Comparison of ENCODE assay signal across 21 cellular contexts in the genomic region with DNA sequence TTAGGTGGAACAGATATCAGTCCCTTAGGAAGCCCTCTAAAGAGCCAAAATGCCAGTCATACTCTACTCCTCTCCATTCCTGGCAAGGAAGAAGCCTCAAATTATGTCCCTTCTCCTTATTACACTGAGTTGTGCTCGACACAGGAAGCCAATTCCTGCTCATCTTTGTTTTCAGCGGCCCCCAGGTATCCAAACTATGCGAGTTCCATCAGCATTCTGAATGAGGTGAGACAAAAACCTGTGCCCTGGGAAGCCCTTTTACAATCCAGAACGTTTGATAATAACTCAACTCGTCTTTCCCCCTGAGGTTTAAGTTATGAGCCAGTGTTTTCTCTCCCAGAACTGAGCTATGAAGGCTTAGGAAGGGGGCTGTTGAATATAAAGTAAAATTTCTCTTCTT.
"Had no signal": no experiment of that assay in that cellular context is flagged by ENCODE, and none has a peak within 500 bp of the region (broad histone marks: within the 10 kb centered on the region; RNA-seq: fewer than 3 reads in every experiment).

No MANE protein-coding gene starts in this region.

- ATAC-seq: activated CD4-positive, CD25-positive, alpha-beta regulatory T cell treated with anti-CD3 and anti-CD28 coated beads, Interleukin-2, amount 50 U/mL, for 24 hours; activated CD8-positive, alpha-beta T cell treated with anti-CD3 and anti-CD28 coated beads, Interleukin-2, amount 10 ng/mL, durations not matched to agents 7 days and 5 days; gastroesophageal sphincter; heart right ventricle; right lobe of liver; stimulated activated effector memory CD8-positive, alpha-beta T cell treated with anti-CD3 and anti-CD28 coated beads, Interleukin-12 subunit alpha, Interleukin-12 subunit beta, amount 100 ng/mL, for 72 hours had no signal

- DNase-seq: activated CD4-positive, alpha-beta T cell treated with anti-CD3 and anti-CD28 coated beads, Interleukin-2, amount 10 ng/mL, durations not matched to agents 7 days and 5 days; activated CD8-positive, alpha-beta T cell treated with anti-CD3 and anti-CD28 coated beads, Interleukin-2, amount 10 ng/mL, durations not matched to agents 7 days and 5 days; activated naive CD4-positive, alpha-beta T cell treated with Interleukin-2 at 50 U/mL for 16 hours; activated naive CD8-positive, alpha-beta T cell treated with anti-CD3 and anti-CD28 coated beads, Interleukin-2, amount 10 ng/mL, durations not matched to agents 7 days and 5 days; activated T-cell treated with anti-CD3 and anti-CD28 coated beads, Interleukin-2, amount 50 U/mL, for 24 hours; amygdala; effector CD8-positive, alpha-beta T cell; heart right ventricle; kidney glomerular epithelial cell; left ventricle myocardium inferior; mammary epithelial cell; ovary; right lobe of liver; stimulated activated CD4-positive, alpha-beta T cell treated with anti-CD3 and anti-CD28 coated beads, Interleukin-4, amount 100 ng/mL, for 24 hours; stomach; T1000 had no signal

- H3K27ac ChIP-seq: cardiac muscle cell, esophagus muscularis mucosa, gastroesophageal sphincter, heart right ventricle, left ventricle myocardium inferior, ovary, right lobe of liver, stomach had no signal

- H3K4me3 ChIP-seq: cardiac muscle cell, esophagus muscularis mucosa, gastroesophageal sphincter, heart right ventricle, left ventricle myocardium inferior, ovary, right lobe of liver, stomach had no signal

- H3K27me3 ChIP-seq: cardiac muscle cell, esophagus muscularis mucosa, gastroesophageal sphincter, heart right ventricle, ovary, right lobe of liver, stomach had no signal

- H3K36me3 ChIP-seq: cardiac muscle cell, esophagus muscularis mucosa, gastroesophageal sphincter, heart right ventricle, left ventricle myocardium inferior, ovary, right lobe of liver, stomach had no signal

- H3K9me3 ChIP-seq: gastroesophageal sphincter, ovary, right lobe of liver had no signal

- H3K4me1 ChIP-seq: esophagus muscularis mucosa, gastroesophageal sphincter, heart right ventricle, left ventricle myocardium inferior, right lobe of liver, stomach had no signal
